8 cellular contexts compared by ENCODE assay signal in genomic region chr1:54547601-54548388, GRCh38. TPM values are rescaled to one million over a fixed set of nuclear protein-coding genes. Genes with fewer than 3 reads are reported as not detected.
DNase-seq lines count a peak whose midpoint lies in the region; ATAC-seq, FAIRE-seq and TF ChIP-seq lines count a peak whose summit lies in the region.

TSS of gene ACOT11 (plus strand) at chr1:54548228. CDS start at chr1:54548310, 82 bp downstream.

- H3K4me2 ChIP-seq in GM12878 (ENCODE audit: control insufficient read depth, insufficient read depth) = no peak within 1 kb of the TSS

- ATAC-seq in GM12878 = no peak

- no peak within 1 kb of the TSS for H2AFZ ChIP-seq in GM12878 (ENCODE audit: control insufficient read depth, low read depth, low read length)

- H3K9me3 ChIP-seq in GM12878 (replicated peaks; ENCODE audit: control insufficient read depth, insufficient read depth, low read length) = no peaks in the 10 kb centered on the region
- H3K9me3 ChIP-seq in sigmoid colon = no peaks in the 10 kb centered on the region

- no peaks in the 10 kb centered on the region for H4K20me1 ChIP-seq in GM12878 (ENCODE audit: control insufficient read depth, insufficient read depth)

- intact Hi-C loops in GM12878 (cut with micrococcal nuclease; ENCODE audit: unreplicated experiment) (no loop called here), sigmoid colon (cut with DNase I) (loop anchor here (1.0 to 5.0 kb wide), 5 partner anchors 34 to 275 kb away; partner anchors contain the start of gene TTC4)

- no peaks in the 10 kb centered on the region for H3K36me3 ChIP-seq in GM12878 (ENCODE audit: control insufficient read depth in 2 of 2, insufficient read depth in 2 of 2, low read length in 1 of 2)
- no peaks in the 10 kb centered on the region for H3K36me3 ChIP-seq in sigmoid colon

- no peak for TF ChIP-seq RAD21 in GM12878 (IDR thresholded peaks at IDR 0.05; ENCODE audit: insufficient read depth, low read depth, low read length)

- DNase-seq in AG20443 (ENCODE audit: low spot score) (peak; percentile 86), NCI-H1105 treated with DMSO at 0.1 percent for 48 hours (lab: John Stamatoyannopoulos, UW) (peak; percentile 89), GM12878 (ENCODE audit: low read depth, low spot score) (no peak), hippocampal formation (lab: John Stamatoyannopoulos, UW) (peak; percentile 78 to 84), sigmoid colon (peak; percentile 98), LoVo (ENCODE audit: low spot score) (no peak), GM19239 (ENCODE audit: insufficient read length, low spot score) (no peak)
- DNase-seq in activated CD4-positive, CD25-positive, alpha-beta regulatory T cell treated with anti-CD3 and anti-CD28 coated beads, Interleukin-2, amount 50 U/mL, for 72 hours = no peak

- CTCF ChIA-PET in GM12878 (lab: Yijun Ruan, JAX) = no interaction called here

- TF ChIP-seq POLR2A in GM12878 (IDR thresholded peaks at IDR 0.05; ENCODE audit: low read depth, low read length) (no peak), sigmoid colon (IDR thresholded peaks at IDR 0.05) (peak in 1 of 2 donors; percentile 50)

- POLR2A ChIA-PET in GM12878 (lab: Charles Lee) = no interaction called here

- H3K9ac ChIP-seq in GM12878 (ENCODE audit: control insufficient read depth, insufficient read depth, low read length) = no peak within 1 kb of the TSS

- FAIRE-seq in GM12878 (lab: Jason Lieb, UNC) (no peak), GM19239 (lab: Jason Lieb, UNC) (no peak)

- H3K27me3 ChIP-seq in GM12878 (replicated peaks in 1 of 2; ENCODE audit: control insufficient read depth in 2 of 2, insufficient read depth in 2 of 2, low read length in 1 of 2) = peaks cover 0 to 2% of the 10 kb centered on the region in 2 experiments; a peak in 1 of 4 replicates
- no peaks in the 10 kb centered on the region for H3K27me3 ChIP-seq in sigmoid colon

- TF ChIP-seq CTCF in GM12878 (IDR thresholded peaks at IDR 0.05 in 2 of 3, conservative IDR thresholded peaks at IDR 0.05 in 1 of 3; ENCODE audit: control insufficient read depth in 2 of 3, extremely low read depth in 1 of 3, insufficient read depth in 1 of 3, low read depth in 3 of 3, low read length in 3 of 3) (peak in 2 of 3 experiments; percentile 11 to 17; a peak in 2 of 6 replicates), sigmoid colon (IDR thresholded peaks at IDR 0.05) (peak; percentile 66 to 93 (median 78))

- H3K27ac ChIP-seq in GM12878 (ENCODE audit: control insufficient read depth, insufficient read depth) (no peak within 1 kb of the TSS), sigmoid colon (peak within 1 kb of the TSS; percentile 83 to 90 (median 88))

- no peak within 1 kb of the TSS for H3K4me3 ChIP-seq in GM12878
- peak within 1 kb of the TSS; percentile 17 to 51 (median 46) for H3K4me3 ChIP-seq in sigmoid colon

- 53% methylated on average over 24 of the region's 25 CpGs for WGBS in GM12878 (ENCODE audit: insufficient coverage, insufficient replicate concordance, low lambda C conversion rate, missing lambda C conversion rate)
- 48 to 60% methylated on average over 25 of the region's 25 CpGs for WGBS in sigmoid colon, 2 donors

- in situ Hi-C loops in GM12878 (cut with MboI) = no loop called here

- BruUV-seq in GM12878 (replicated peaks; lab: Mats Ljungman, UMichigan) = no TSS peak

- H3K79me2 ChIP-seq in GM12878 (ENCODE audit: control insufficient read depth, insufficient read depth, low read length) = no peaks in the 10 kb centered on the region

- TF ChIP-seq EP300 in GM12878 (IDR thresholded peaks at IDR 0.05; ENCODE audit: borderline replicate concordance in 1 of 2, control insufficient read depth in 1 of 2, low read depth in 2 of 2, low read length in 2 of 2) (no peak), sigmoid colon (IDR thresholded peaks at IDR 0.05) (peak; percentile 30 to 83 (median 60))

- SMC1A ChIA-PET in GM12878 (lab: Charles Lee; ENCODE audit: uncharacterized antibody, unreplicated experiment) = no interaction called here

- peaks cover under 1% of the 10 kb centered on the region; the same call in 1 of the 2 replicates for H3K4me1 ChIP-seq in GM12878 (ENCODE audit: control insufficient read depth, insufficient read depth, low read length)
- H3K4me1 ChIP-seq in sigmoid colon = peaks cover 0 to 53% (median 51%) of the 10 kb centered on the region in 4 donors

- RAD21 ChIA-PET in GM12878 (lab: Charles Lee; ENCODE audit: unreplicated experiment) = no interaction called here

TF ChIP-seq in GM12878, 131 proteins besides CTCF, POLR2A, EP300 and RAD21:
- no peak for TF ChIP-seq PAX5 (IDR thresholded peaks at IDR 0.05; ENCODE audit: borderline replicate concordance, low read depth, low read length)

RNA-seq across cellular contexts. Expression of gene ACOT11, which starts in this region (rescaled TPM):
- 4.5 and 4.8 TPM in 2 replicates for total RNA-seq in GM12878 (2013; cell fraction: nucleolus; rRNA removed)
- 0.33 and 0.85 TPM in 2 replicates for total RNA-seq in GM12878 (2014; rRNA removed)
- 0.28 and 0.40 TPM in 2 replicates for total RNA-seq in GM12878 (2014; rRNA removed; fragmentation: Illumina TruSeq; extraction: Trizol)
- 0.72 and 0.90 TPM in 2 replicates for total RNA-seq in GM12878 (2021)
- polyA plus RNA-seq in GM12878 (2011; ENCODE audit: low read depth) = 0.13 TPM
- polyA plus RNA-seq in GM12878 (2011; rRNA removed) = 0.01 and 0.15 TPM in 2 replicates
- 0.09 and 0.12 TPM in 2 replicates for polyA plus RNA-seq in GM12878 (2011; cell fraction: cytosol; rRNA removed)
- 0.48 and 1.1 TPM in 2 replicates for polyA plus RNA-seq in GM12878 (2011; cell fraction: nucleus; rRNA removed)
- 0.37 and 0.81 TPM in 2 replicates for polyA plus RNA-seq in GM12878 (2012)
- 0.06 and 0.25 TPM in 2 replicates for polyA plus RNA-seq in GM12878 (2014; fragmentation: Illumina TruSeq; extraction: Trizol)
- polyA plus RNA-seq in GM12878 (2014; fragmentation: Nextera tagmentation; extraction: Ambion mirVana) = under 1 TPM in 1 of 2 experiments, not detected in 1; 0.04 TPM
- polyA plus RNA-seq in GM12878 (2014; rRNA removed) = 0.36 and 0.50 TPM in 2 replicates
- under 1 TPM; 0.19 to 0.39 TPM for polyA plus RNA-seq in GM12878 (2016; fragmentation: Nextera tagmentation; extraction: Ambion mirVana)
- 0.15 and 0.21 TPM in 2 replicates for polyA minus RNA-seq in GM12878 (2011; rRNA and poly(A)+ RNA removed)
- 0.31 TPM in 1 of 2 replicates, not detected in the other for polyA minus RNA-seq in GM12878 (2011; cell fraction: cytosol; rRNA and poly(A)+ RNA removed)
- polyA minus RNA-seq in GM12878 (2011; cell fraction: nucleus; rRNA and poly(A)+ RNA removed) = 0.48 and 0.57 TPM in 2 replicates
- total RNA-seq in sigmoid colon = 10 to 100 TPM in 3 of 4 donors, 1 to 10 TPM in 1; 8.9 to 30.5 (median 19.8) TPM
- polyA plus RNA-seq in sigmoid colon = 10 to 100 TPM; 21.0 to 40.9 (median 31.9) TPM

Comparison
In these comparisons a context has a peak if more than half of its experiments do, and no peak if none do; other contexts are left out.
1. RNA of gene ACOT11 (polyA plus RNA-seq): 21.0 to 40.9 TPM in sigmoid colon; 0.01 to 1.1 TPM in GM12878; every median in the first group is over 10 times any median in the second.
2. DNase-seq: peak in AG20443 (single experiment), NCI-H1105 treated with DMSO at 0.1 percent for 48 hours (single experiment), hippocampal formation (2 of 2) and sigmoid colon (single experiment); none in GM12878 (single experiment), LoVo (single experiment), GM19239 (single experiment) and activated CD4-positive, CD25-positive, alpha-beta regulatory T cell treated with anti-CD3 and anti-CD28 coated beads, Interleukin-2, amount 50 U/mL, for 72 hours (single experiment).